ENCODE assay signal across 10 cellular contexts in the genomic region with DNA sequence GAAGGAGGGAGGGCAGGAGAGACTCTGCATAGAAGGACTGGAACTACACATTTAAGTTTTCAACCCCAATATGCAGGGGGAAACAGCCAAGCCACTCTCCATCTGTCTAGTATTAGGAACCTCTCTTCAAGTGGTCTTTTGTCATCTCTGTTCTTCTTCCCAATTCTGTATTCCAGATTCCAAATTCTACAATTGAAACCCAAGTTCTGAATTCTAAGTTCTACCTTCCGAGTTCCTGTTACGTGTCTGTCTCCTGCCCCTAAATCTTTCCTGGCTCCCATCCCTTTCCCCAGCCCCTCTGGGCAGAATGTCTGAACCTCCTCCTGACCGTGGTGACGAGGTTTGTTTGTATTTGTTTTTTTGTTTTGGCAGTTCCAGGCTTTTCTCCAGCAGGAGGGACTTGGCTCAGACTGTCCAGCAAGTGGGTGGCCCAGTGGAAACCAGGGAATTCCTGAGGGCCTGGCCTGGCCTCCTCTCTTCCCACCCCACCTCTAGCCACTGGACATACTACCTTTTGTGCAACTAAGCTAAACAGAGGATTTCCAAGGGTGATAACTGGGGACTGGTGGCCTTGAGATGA. TPM values are rescaled to one million over a fixed set of nuclear protein-coding genes. Genes with fewer than 3 reads are reported as not detected.
DNase-seq lines count a peak whose midpoint lies in the region; ATAC-seq and TF ChIP-seq lines count a peak whose summit lies in the region.
"Had no signal": no experiment of that assay in that cellular context is flagged by ENCODE, and none has a peak within 500 bp of the region (broad histone marks: within the 10 kb centered on the region; RNA-seq: fewer than 3 reads in every experiment).

No MANE protein-coding gene starts in this region.

- peak overlapping the region; percentile 19 for H3K27ac Mint-ChIP-seq in chondrocyte (ENCODE audit: unreplicated experiment)
- H3K27ac Mint-ChIP-seq in naive thymus-derived CD8-positive, alpha-beta T cell: peak overlapping the region; percentile 47 to 99 (median 98)

- no peak overlapping the region for H3K4me3 Mint-ChIP-seq in chondrocyte (ENCODE audit: unreplicated experiment)
- peak overlapping the region in 7 of 10 donors; percentile 18 to 75 (median 60) for H3K4me3 Mint-ChIP-seq in naive thymus-derived CD8-positive, alpha-beta T cell

- H3K4me3 ChIP-seq in BLaER1 (no peak overlapping the region), LNCaP clone FGC (ENCODE audit: low read depth, low read length) (no peak overlapping the region), tibial artery (no peak overlapping the region)

- H3K4me2 ChIP-seq in BLaER1: peak overlapping the region; percentile 76; the same call in 1 of the 2 replicates

- H3K4me1 ChIP-seq in BLaER1: peaks cover 13% of the 10 kb centered on the region
- peaks cover 0 to 15% (median 9%) of the 10 kb centered on the region in 4 donors for H3K4me1 ChIP-seq in tibial artery

- H3K27me3 Mint-ChIP-seq in chondrocyte (ENCODE audit: low read depth): no peaks in the 10 kb centered on the region
- H3K27me3 Mint-ChIP-seq in naive thymus-derived CD8-positive, alpha-beta T cell: peaks cover 0 to 1% (median 0%) of the 10 kb centered on the region in 5 donors

- H3K9me3 ChIP-seq in BLaER1: no peaks in the 10 kb centered on the region
- H3K9me3 ChIP-seq in tibial artery: no peaks in the 10 kb centered on the region

- ATAC-seq in naive thymus-derived CD8-positive, alpha-beta T cell: no peak
- no peak for ATAC-seq in GM18873 (IDR thresholded peaks at IDR 0.05; ENCODE audit: low FRiP score, unreplicated experiment)
- no peak for ATAC-seq in stimulated activated naive CD8-positive, alpha-beta T cell treated with anti-CD3 and anti-CD28 coated beads, Interleukin-15, Interleukin-2, amounts not matched to agents 100 U/mL and 50 U/mL, for 24 hours

- peaks cover 21% of the 10 kb centered on the region for H3K36me3 Mint-ChIP-seq in chondrocyte (ENCODE audit: low read depth)
- peaks cover 0 to 47% (median 12%) of the 10 kb centered on the region in 3 donors for H3K36me3 Mint-ChIP-seq in naive thymus-derived CD8-positive, alpha-beta T cell

- peak; percentile 15 for DNase-seq in LNCaP clone FGC (ENCODE audit: low read depth)
- DNase-seq in chondrocyte (ENCODE audit: low spot score): no peak
- DNase-seq in naive thymus-derived CD8-positive, alpha-beta T cell: no peak
- no peak for DNase-seq in tibial artery
- no peak for DNase-seq in stimulated activated naive CD8-positive, alpha-beta T cell treated with anti-CD3 and anti-CD28 coated beads, Interleukin-15, Interleukin-2, amounts not matched to agents 100 U/mL and 50 U/mL, for 24 hours
- DNase-seq in HT-29 (ENCODE audit: low spot score): no peak
- DNase-seq: DND-41, KBM-7 had no signal

- H3K27me3 ChIP-seq in BLaER1 (no peaks in the 10 kb centered on the region), tibial artery (no peaks in the 10 kb centered on the region)

- intact Hi-C loops in tibial artery (cut with DNase I; ENCODE audit: low total_unique reads): no loop called here

- peaks cover 70% of the 10 kb centered on the region for H3K36me3 ChIP-seq in BLaER1
- H3K36me3 ChIP-seq in tibial artery: peaks cover 16 to 50% (median 34%) of the 10 kb centered on the region in 3 donors

- H3K9me3 Mint-ChIP-seq in chondrocyte (ENCODE audit: low read depth): no peaks in the 10 kb centered on the region
- no peaks in the 10 kb centered on the region for H3K9me3 Mint-ChIP-seq in naive thymus-derived CD8-positive, alpha-beta T cell

- peaks cover 20% of the 10 kb centered on the region for H3K4me1 Mint-ChIP-seq in chondrocyte (ENCODE audit: low read depth)
- peaks cover 7 to 29% (median 19%) of the 10 kb centered on the region in 4 donors for H3K4me1 Mint-ChIP-seq in naive thymus-derived CD8-positive, alpha-beta T cell

- POLR2A ChIA-PET in naive thymus-derived CD8-positive, alpha-beta T cell (lab: Charles Lee): interaction anchor here (0.6 to 3.2 kb wide), 6 partner anchors 8 to 61 kb away, joined by 3 to 32 read pairs (median 4); a partner anchor contains a TSS

- TF ChIP-seq CTCF in LNCaP clone FGC (IDR thresholded peaks at IDR 0.05; ENCODE audit: control insufficient read depth, extremely low read depth, insufficient read depth) (no peak), chondrocyte (IDR thresholded peaks at IDR 0.05) (no peak), tibial artery (IDR thresholded peaks at IDR 0.05) (no peak)

- H3K27ac ChIP-seq in BLaER1 (peak overlapping the region; percentile 79; the same call in 1 of the 2 replicates), tibial artery (peak overlapping the region in 1 of 2 donors; percentile 87)

- H4K20me1 ChIP-seq in BLaER1: no peaks in the 10 kb centered on the region

- no peak overlapping the region for H3K9ac ChIP-seq in BLaER1

RNA-seq across cellular contexts. Expression of a gene that starts 1.6 kb away (rescaled TPM):
- 40.0 to 45.1 TPM (median 42.9 TPM) in 3 replicates for total RNA-seq in chondrocyte
- total RNA-seq in naive thymus-derived CD8-positive, alpha-beta T cell: 10 to 100 TPM; 47.2 to 48.0 TPM
- 10 to 100 TPM; 20.1 to 25.7 (median 20.8) TPM for polyA plus RNA-seq in naive thymus-derived CD8-positive, alpha-beta T cell
- total RNA-seq in HT-29 (2014; rRNA removed; shearing (Covaris generic)): 43.5 and 63.9 TPM in 2 replicates

RNA-seq across cellular contexts. Expression of a gene that starts 25.8 kb away (rescaled TPM):
- 33.4 to 40.8 TPM (median 35.3 TPM) in 3 replicates for total RNA-seq in chondrocyte
- 10 to 100 TPM; 43.4 to 46.1 TPM for total RNA-seq in naive thymus-derived CD8-positive, alpha-beta T cell
- 10 to 100 TPM; 58.9 to 62.8 (median 59.6) TPM for polyA plus RNA-seq in naive thymus-derived CD8-positive, alpha-beta T cell
- total RNA-seq in HT-29 (2014; rRNA removed; shearing (Covaris generic)): 88.2 and 108 TPM in 2 replicates

RNA-seq across cellular contexts. Expression of a gene that starts 48.3 kb away (rescaled TPM):
- total RNA-seq in chondrocyte: 73.0 to 90.9 TPM (median 75.0 TPM) in 3 replicates
- 10 to 100 TPM; 23.6 to 25.4 TPM for total RNA-seq in naive thymus-derived CD8-positive, alpha-beta T cell
- 10 to 100 TPM; 15.3 to 16.8 (median 15.5) TPM for polyA plus RNA-seq in naive thymus-derived CD8-positive, alpha-beta T cell
- total RNA-seq in HT-29 (2014; rRNA removed; shearing (Covaris generic)): 47.0 and 51.5 TPM in 2 replicates
